15 cellular contexts compared by ENCODE assay signal in the genomic region with DNA sequence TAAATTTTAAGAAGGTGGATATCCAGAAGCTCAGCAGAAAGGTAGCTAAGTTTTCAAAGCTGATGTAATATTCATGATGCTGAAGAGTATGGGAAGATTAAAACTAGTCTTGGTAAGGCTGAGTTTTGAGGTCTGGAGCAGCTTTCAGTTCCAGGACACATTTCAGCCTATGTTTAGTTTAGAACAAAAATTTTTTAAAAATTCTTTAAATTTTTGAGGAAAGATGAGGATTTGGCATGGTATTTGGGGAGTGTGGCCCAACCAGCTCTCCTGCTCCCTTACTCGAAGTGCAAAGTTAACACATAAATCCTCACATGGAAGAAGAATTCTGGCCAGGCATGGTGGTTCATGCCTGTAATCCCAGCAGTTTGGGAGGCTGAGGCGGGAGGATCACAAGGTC.
DNase-seq lines count a peak whose midpoint lies in the region; ATAC-seq lines count a peak whose summit lies in the region.
"Had no signal": no experiment of that assay in that cellular context is flagged by ENCODE, and none has a peak within 500 bp of the region (broad histone marks: within the 10 kb centered on the region; RNA-seq: fewer than 3 reads in every experiment).

No MANE protein-coding gene starts in this region.

- DNase-seq in EL (peak; percentile 21), M059J (ENCODE audit: low read depth) (peak; percentile 13), hepatic stellate cell (ENCODE audit: low spot score) (peak; percentile 7), 8988T (no peak), cerebellum (ENCODE audit: low spot score) (no peak)
- DNase-seq: Calu3; CD8-positive, alpha-beta T cell; DMS79 treated with DMSO at 0.1 percent for 48 hours; H9; KG1 had no signal

- H3K4me3 ChIP-seq in ACC112 (ENCODE audit: low read depth, low read length), result no peak overlapping the region
- H3K4me3 ChIP-seq: BLaER1 treated with 17β-estradiol and CSF1 and Interleukin-3, amounts not matched to agents 10 nM and 100 nM had no signal

- peak overlapping the region; percentile 91 for H2AFZ ChIP-seq in ACC112 (ENCODE audit: low read length, unreplicated experiment)

- H3K27me3 ChIP-seq in ACC112 (ENCODE audit: insufficient read depth, low read length), result no peaks in the 10 kb centered on the region
- H3K27me3 ChIP-seq: BLaER1 treated with 17β-estradiol and CSF1 and Interleukin-3, amounts not matched to agents 10 nM and 100 nM had no signal

- no peaks in the 10 kb centered on the region for H3K36me3 ChIP-seq in ACC112 (ENCODE audit: insufficient read depth, low read length)
- H3K36me3 ChIP-seq: BLaER1 treated with 17β-estradiol and CSF1 and Interleukin-3, amounts not matched to agents 10 nM and 100 nM had no signal

- H3K79me2 ChIP-seq in ACC112 (ENCODE audit: control insufficient read depth, insufficient read depth, low read length, unreplicated experiment), result no peaks in the 10 kb centered on the region

- ATAC-seq in GM19395 (IDR thresholded peaks at IDR 0.05; ENCODE audit: unreplicated experiment), result no peak
- ATAC-seq: CD8-positive, alpha-beta T cell; HepG2 had no signal

- no peak overlapping the region for H3K27ac ChIP-seq in ACC112 (ENCODE audit: low read depth, low read length)
- H3K27ac ChIP-seq: 22Rv1; BLaER1 treated with 17β-estradiol and CSF1 and Interleukin-3, amounts not matched to agents 10 nM and 100 nM had no signal

- no peaks in the 10 kb centered on the region for H3K4me1 ChIP-seq in ACC112 (ENCODE audit: control insufficient read depth, insufficient read depth, low read length, unreplicated experiment)
- H3K4me1 ChIP-seq: BLaER1 treated with 17β-estradiol and CSF1 and Interleukin-3, amounts not matched to agents 10 nM and 100 nM had no signal

Comparison
In these comparisons a context has a peak if more than half of its experiments do, and no peak if none do; other contexts are left out.
1. DNase-seq: peak in EL (single experiment), M059J (single experiment) and hepatic stellate cell (single experiment); none in 8988T (single experiment) and cerebellum (single experiment).